Comparison of ENCODE assay signal across 23 cellular contexts in the genomic region with DNA sequence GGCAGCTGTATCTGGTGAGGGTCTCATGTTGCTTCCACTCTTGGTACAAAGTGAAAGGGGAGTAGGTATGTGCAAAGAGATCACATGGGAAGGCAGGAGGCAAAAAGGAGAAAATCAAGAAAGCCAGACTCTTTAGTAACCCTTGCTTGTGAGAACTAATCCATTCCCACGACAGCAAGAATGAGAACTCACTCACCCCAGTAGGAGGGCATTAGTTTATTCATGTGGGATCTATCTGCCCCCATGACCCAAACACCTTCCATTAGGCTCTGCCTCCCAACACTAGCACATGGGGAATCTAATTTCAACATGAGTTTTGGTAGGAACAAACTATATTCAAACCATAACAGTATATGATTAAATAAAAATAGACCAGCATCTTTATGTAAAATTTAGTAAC. TPM values are rescaled to one million over a fixed set of nuclear protein-coding genes. Genes with fewer than 3 reads are reported as not detected.
DNase-seq lines count a peak whose midpoint lies in the region; ATAC-seq and TF ChIP-seq lines count a peak whose summit lies in the region.
"Had no signal": no experiment of that assay in that cellular context is flagged by ENCODE, and none has a peak within 500 bp of the region (broad histone marks: within the 10 kb centered on the region; RNA-seq: fewer than 3 reads in every experiment).

No MANE protein-coding gene starts in this region.

- no peak overlapping the region for H3K4me3 Mint-ChIP-seq in activated CD4-positive, alpha-beta T cell treated with anti-CD3 and anti-CD28 coated beads, Interleukin-2, amount 10 ng/mL, durations not matched to agents 24 days and 14 days
- no peak overlapping the region for H3K4me3 Mint-ChIP-seq in activated CD4-positive, alpha-beta T cell treated with anti-CD3 and anti-CD28 coated beads for 36 hours
- H3K4me3 Mint-ChIP-seq in endothelial cell (ENCODE audit: unreplicated experiment): peak overlapping the region; percentile 83
- H3K4me3 Mint-ChIP-seq in CD8-positive, alpha-beta T cell: no peak overlapping the region
- H3K4me3 Mint-ChIP-seq: B cell; CD8-positive, alpha-beta memory T cell had no signal

- H3K36me3 Mint-ChIP-seq in activated CD4-positive, alpha-beta T cell treated with anti-CD3 and anti-CD28 coated beads, Interleukin-2, amount 10 ng/mL, durations not matched to agents 24 days and 14 days (ENCODE audit: low read depth): peaks cover 37% of the 10 kb centered on the region
- peaks cover 62% of the 10 kb centered on the region for H3K36me3 Mint-ChIP-seq in activated CD4-positive, alpha-beta T cell treated with anti-CD3 and anti-CD28 coated beads for 36 hours (ENCODE audit: low read depth)
- H3K36me3 Mint-ChIP-seq in endothelial cell (ENCODE audit: low read depth, unreplicated experiment): peaks cover 37% of the 10 kb centered on the region
- H3K36me3 Mint-ChIP-seq in CD8-positive, alpha-beta T cell: peaks cover 74% of the 10 kb centered on the region

- H3K27ac ChIP-seq in CD8-positive, alpha-beta T cell (ENCODE audit: low read depth, low read length): no peak overlapping the region
- H3K27ac ChIP-seq: 22Rv1, C4-2B, RWPE1 had no signal

- H3K36me3 ChIP-seq in CD8-positive, alpha-beta T cell (ENCODE audit: insufficient read depth, low read length): peaks cover 10% of the 10 kb centered on the region

- no peak for TF ChIP-seq CTCF in endothelial cell (IDR thresholded peaks at IDR 0.05; ENCODE audit: unreplicated experiment)
- no peak for TF ChIP-seq CTCF in CD8-positive, alpha-beta T cell (IDR thresholded peaks at IDR 0.05)

- no peaks in the 10 kb centered on the region for H3K27me3 Mint-ChIP-seq in activated CD4-positive, alpha-beta T cell treated with anti-CD3 and anti-CD28 coated beads, Interleukin-2, amount 10 ng/mL, durations not matched to agents 24 days and 14 days
- H3K27me3 Mint-ChIP-seq in activated CD4-positive, alpha-beta T cell treated with anti-CD3 and anti-CD28 coated beads for 36 hours: no peaks in the 10 kb centered on the region
- H3K27me3 Mint-ChIP-seq in endothelial cell (ENCODE audit: unreplicated experiment): no peaks in the 10 kb centered on the region
- H3K27me3 Mint-ChIP-seq in CD8-positive, alpha-beta T cell (ENCODE audit: low read depth): no peaks in the 10 kb centered on the region
- H3K27me3 Mint-ChIP-seq: B cell; CD8-positive, alpha-beta memory T cell had no signal

- H3K27ac Mint-ChIP-seq in activated CD4-positive, alpha-beta T cell treated with anti-CD3 and anti-CD28 coated beads, Interleukin-2, amount 10 ng/mL, durations not matched to agents 24 days and 14 days: no peak overlapping the region
- H3K27ac Mint-ChIP-seq in activated CD4-positive, alpha-beta T cell treated with anti-CD3 and anti-CD28 coated beads for 36 hours: no peak overlapping the region
- no peak overlapping the region for H3K27ac Mint-ChIP-seq in endothelial cell (ENCODE audit: unreplicated experiment)
- H3K27ac Mint-ChIP-seq in CD8-positive, alpha-beta T cell: no peak overlapping the region
- H3K27ac Mint-ChIP-seq: B cell had no signal

- H3K4me3 ChIP-seq in CD8-positive, alpha-beta T cell (ENCODE audit: low read depth, low read length): no peak overlapping the region
- H3K4me3 ChIP-seq: MG63 had no signal

- no peaks in the 10 kb centered on the region for H3K4me1 ChIP-seq in CD8-positive, alpha-beta T cell (ENCODE audit: insufficient read depth, low read length)

- peaks cover 4% of the 10 kb centered on the region for H3K4me1 Mint-ChIP-seq in activated CD4-positive, alpha-beta T cell treated with anti-CD3 and anti-CD28 coated beads, Interleukin-2, amount 10 ng/mL, durations not matched to agents 24 days and 14 days
- peaks cover 4% of the 10 kb centered on the region for H3K4me1 Mint-ChIP-seq in activated CD4-positive, alpha-beta T cell treated with anti-CD3 and anti-CD28 coated beads for 36 hours
- H3K4me1 Mint-ChIP-seq in endothelial cell (ENCODE audit: unreplicated experiment): no peaks in the 10 kb centered on the region
- H3K4me1 Mint-ChIP-seq in CD8-positive, alpha-beta T cell (ENCODE audit: low read depth): no peaks in the 10 kb centered on the region
- H3K4me1 Mint-ChIP-seq: B cell had no signal

- no peaks in the 10 kb centered on the region for H3K9me3 Mint-ChIP-seq in activated CD4-positive, alpha-beta T cell treated with anti-CD3 and anti-CD28 coated beads, Interleukin-2, amount 10 ng/mL, durations not matched to agents 24 days and 14 days
- peaks cover 10% of the 10 kb centered on the region for H3K9me3 Mint-ChIP-seq in activated CD4-positive, alpha-beta T cell treated with anti-CD3 and anti-CD28 coated beads for 36 hours (ENCODE audit: low read depth)
- H3K9me3 Mint-ChIP-seq in endothelial cell (ENCODE audit: unreplicated experiment): peaks cover 5% of the 10 kb centered on the region
- H3K9me3 Mint-ChIP-seq in CD8-positive, alpha-beta T cell: peaks cover 10% of the 10 kb centered on the region

- CTCF ChIA-PET in activated CD4-positive, alpha-beta T cell treated with anti-CD3 and anti-CD28 coated beads for 36 hours (lab: Charles Lee): no interaction called here
- CTCF ChIA-PET in CD8-positive, alpha-beta T cell (lab: Charles Lee): no interaction called here

- no peaks in the 10 kb centered on the region for H3K27me3 ChIP-seq in CD8-positive, alpha-beta T cell (ENCODE audit: insufficient read depth, low read length)
- H3K27me3 ChIP-seq: MG63 had no signal

- intact Hi-C loops in activated CD4-positive, alpha-beta T cell treated with anti-CD3 and anti-CD28 coated beads, Interleukin-2, amount 10 ng/mL, durations not matched to agents 24 days and 14 days (cut with micrococcal nuclease): no loop called here
- intact Hi-C loops in activated CD4-positive, alpha-beta T cell treated with anti-CD3 and anti-CD28 coated beads for 36 hours (cut with DNase I, micrococcal nuclease): no loop called here
- intact Hi-C loops in CD8-positive, alpha-beta T cell (cut with DNase I, micrococcal nuclease): no loop called here

- no peak for ATAC-seq in activated CD4-positive, alpha-beta T cell treated with anti-CD3 and anti-CD28 coated beads for 36 hours
- no peak for ATAC-seq in CD8-positive, alpha-beta T cell
- no peak for ATAC-seq in GM19455 (IDR thresholded peaks at IDR 0.05; ENCODE audit: unreplicated experiment)

- no peaks in the 10 kb centered on the region for H3K9me3 ChIP-seq in CD8-positive, alpha-beta T cell (ENCODE audit: low read length)

- POLR2A ChIA-PET in activated CD4-positive, alpha-beta T cell treated with anti-CD3 and anti-CD28 coated beads for 36 hours (lab: Charles Lee): no interaction called here
- POLR2A ChIA-PET in CD8-positive, alpha-beta T cell (lab: Charles Lee): no interaction called here

- DNase-seq in activated CD4-positive, alpha-beta T cell treated with anti-CD3 and anti-CD28 coated beads, Interleukin-2, amount 10 ng/mL, durations not matched to agents 24 days and 14 days: peak; percentile 6
- DNase-seq in activated CD4-positive, alpha-beta T cell treated with anti-CD3 and anti-CD28 coated beads for 36 hours: no peak
- DNase-seq in amniotic epithelial cell (ENCODE audit: low read depth): peak; percentile 3
- no peak for DNase-seq in endothelial cell (ENCODE audit: low spot score)
- no peak for DNase-seq in GOT3 (lab: John Stamatoyannopoulos, UW)
- no peak for DNase-seq in NCI-H1092 (lab: John Stamatoyannopoulos, UW)
- no peak for DNase-seq in CD8-positive, alpha-beta T cell
- DNase-seq: CD8-positive, alpha-beta memory T cell; DMS 273 treated with DMSO at 0.1 percent for 48 hours; DMS79 treated with DMSO at 0.1 percent for 48 hours; H7; KG1; MG63; NCI-H2029; NCI-H446; NCI-H526; NCI-H82; SHP77 had no signal

RNA-seq across cellular contexts. Expression of gene ZNHIT6, which starts 57.6 kb away (rescaled TPM):
- total RNA-seq in activated CD4-positive, alpha-beta T cell treated with anti-CD3 and anti-CD28 coated beads, Interleukin-2, amount 10 ng/mL, durations not matched to agents 24 days and 14 days: 24.7 and 26.0 TPM in 2 replicates
- total RNA-seq in activated CD4-positive, alpha-beta T cell treated with anti-CD3 and anti-CD28 coated beads for 36 hours: 10 to 100 TPM; 20.7 to 23.8 TPM
- 22.6 TPM for total RNA-seq in endothelial cell (ENCODE audit: unreplicated experiment)
- total RNA-seq in CD8-positive, alpha-beta T cell: 10 to 100 TPM; 14.4 to 15.3 TPM

Comparison
In these comparisons a context has a peak if more than half of its experiments do, and no peak if none do; other contexts are left out.
1. DNase-seq: peak in activated CD4-positive, alpha-beta T cell treated with anti-CD3 and anti-CD28 coated beads, Interleukin-2, amount 10 ng/mL, durations not matched to agents 24 days and 14 days (single experiment) and amniotic epithelial cell (single experiment); none in activated CD4-positive, alpha-beta T cell treated with anti-CD3 and anti-CD28 coated beads for 36 hours (single experiment), endothelial cell (single experiment), GOT3 (single experiment), NCI-H1092 (single experiment) and CD8-positive, alpha-beta T cell (0 of 7).